In the genomic region with DNA sequence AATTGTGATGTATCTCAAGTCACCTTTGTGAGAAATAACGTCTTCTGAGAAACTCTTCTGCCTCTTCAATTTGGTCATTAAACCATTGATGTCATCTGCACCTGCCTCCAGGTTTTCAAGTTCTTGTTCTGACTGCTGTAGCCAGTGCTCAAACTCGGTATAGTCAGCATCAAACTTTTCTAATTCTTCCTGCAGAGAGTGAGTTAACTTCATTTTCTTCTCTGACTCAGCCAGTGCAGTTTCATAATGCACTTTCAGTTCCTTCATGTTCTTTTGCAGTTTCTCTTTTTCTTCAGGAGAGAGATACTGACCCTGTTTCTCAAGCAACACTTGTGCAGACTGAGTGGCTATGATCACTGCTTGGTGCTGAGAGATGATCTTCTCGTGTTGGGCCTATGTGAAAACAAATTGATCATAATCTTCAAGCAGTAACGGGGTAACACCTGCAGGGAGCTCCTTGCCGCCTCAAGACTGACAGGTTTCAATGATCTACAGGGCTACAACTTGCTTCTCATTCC, we compare ENCODE assay signal across 1 cellular context.
TF ChIP-seq lines count a peak whose summit lies in the region.

No MANE protein-coding gene starts in this region.

TF ChIP-seq in GM23338, 12 proteins besides CTCF, POLR2A, EP300 and RAD21 (continued from another document):
- TF ChIP-seq, protein P1, sequence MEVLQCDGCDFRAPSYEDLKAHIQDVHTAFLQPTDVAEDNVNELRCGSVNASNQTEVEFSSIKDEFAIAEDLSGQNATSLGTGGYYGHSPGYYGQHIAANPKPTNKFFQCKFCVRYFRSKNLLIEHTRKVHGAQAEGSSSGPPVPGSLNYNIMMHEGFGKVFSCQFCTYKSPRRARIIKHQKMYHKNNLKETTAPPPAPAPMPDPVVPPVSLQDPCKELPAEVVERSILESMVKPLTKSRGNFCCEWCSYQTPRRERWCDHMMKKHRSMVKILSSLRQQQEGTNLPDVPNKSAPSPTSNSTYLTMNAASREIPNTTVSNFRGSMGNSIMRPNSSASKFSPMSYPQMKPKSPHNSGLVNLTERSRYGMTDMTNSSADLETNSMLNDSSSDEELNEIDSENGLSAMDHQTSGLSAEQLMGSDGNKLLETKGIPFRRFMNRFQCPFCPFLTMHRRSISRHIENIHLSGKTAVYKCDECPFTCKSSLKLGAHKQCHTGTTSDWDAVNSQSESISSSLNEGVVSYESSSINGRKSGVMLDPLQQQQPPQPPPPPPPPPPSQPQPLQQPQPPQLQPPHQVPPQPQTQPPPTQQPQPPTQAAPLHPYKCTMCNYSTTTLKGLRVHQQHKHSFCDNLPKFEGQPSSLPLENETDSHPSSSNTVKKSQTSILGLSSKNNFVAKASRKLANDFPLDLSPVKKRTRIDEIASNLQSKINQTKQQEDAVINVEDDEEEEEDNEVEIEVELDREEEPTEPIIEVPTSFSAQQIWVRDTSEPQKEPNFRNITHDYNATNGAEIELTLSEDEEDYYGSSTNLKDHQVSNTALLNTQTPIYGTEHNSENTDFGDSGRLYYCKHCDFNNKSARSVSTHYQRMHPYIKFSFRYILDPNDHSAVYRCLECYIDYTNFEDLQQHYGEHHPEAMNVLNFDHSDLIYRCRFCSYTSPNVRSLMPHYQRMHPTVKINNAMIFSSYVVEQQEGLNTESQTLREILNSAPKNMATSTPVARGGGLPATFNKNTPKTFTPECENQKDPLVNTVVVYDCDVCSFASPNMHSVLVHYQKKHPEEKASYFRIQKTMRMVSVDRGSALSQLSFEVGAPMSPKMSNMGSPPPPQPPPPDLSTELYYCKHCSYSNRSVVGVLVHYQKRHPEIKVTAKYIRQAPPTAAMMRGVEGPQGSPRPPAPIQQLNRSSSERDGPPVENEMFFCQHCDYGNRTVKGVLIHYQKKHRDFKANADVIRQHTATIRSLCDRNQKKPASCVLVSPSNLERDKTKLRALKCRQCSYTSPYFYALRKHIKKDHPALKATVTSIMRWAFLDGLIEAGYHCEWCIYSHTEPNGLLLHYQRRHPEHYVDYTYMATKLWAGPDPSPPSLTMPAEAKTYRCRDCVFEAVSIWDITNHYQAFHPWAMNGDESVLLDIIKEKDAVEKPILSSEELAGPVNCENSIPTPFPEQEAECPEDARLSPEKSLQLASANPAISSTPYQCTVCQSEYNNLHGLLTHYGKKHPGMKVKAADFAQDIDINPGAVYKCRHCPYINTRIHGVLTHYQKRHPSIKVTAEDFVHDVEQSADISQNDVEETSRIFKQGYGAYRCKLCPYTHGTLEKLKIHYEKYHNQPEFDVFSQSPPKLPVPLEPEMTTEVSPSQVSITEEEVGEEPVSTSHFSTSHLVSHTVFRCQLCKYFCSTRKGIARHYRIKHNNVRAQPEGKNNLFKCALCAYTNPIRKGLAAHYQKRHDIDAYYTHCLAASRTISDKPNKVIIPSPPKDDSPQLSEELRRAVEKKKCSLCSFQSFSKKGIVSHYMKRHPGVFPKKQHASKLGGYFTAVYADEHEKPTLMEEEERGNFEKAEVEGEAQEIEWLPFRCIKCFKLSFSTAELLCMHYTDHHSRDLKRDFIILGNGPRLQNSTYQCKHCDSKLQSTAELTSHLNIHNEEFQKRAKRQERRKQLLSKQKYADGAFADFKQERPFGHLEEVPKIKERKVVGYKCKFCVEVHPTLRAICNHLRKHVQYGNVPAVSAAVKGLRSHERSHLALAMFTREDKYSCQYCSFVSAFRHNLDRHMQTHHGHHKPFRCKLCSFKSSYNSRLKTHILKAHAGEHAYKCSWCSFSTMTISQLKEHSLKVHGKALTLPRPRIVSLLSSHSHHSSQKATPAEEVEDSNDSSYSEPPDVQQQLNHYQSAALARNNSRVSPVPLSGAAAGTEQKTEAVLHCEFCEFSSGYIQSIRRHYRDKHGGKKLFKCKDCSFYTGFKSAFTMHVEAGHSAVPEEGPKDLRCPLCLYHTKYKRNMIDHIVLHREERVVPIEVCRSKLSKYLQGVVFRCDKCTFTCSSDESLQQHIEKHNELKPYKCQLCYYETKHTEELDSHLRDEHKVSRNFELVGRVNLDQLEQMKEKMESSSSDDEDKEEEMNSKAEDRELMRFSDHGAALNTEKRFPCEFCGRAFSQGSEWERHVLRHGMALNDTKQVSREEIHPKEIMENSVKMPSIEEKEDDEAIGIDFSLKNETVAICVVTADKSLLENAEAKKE (CRISPR knock-in tag; IDR thresholded peaks at IDR 0.05): no peak
- TF ChIP-seq ZNF331 (CRISPR knock-in tag; IDR thresholded peaks at IDR 0.05; ENCODE audit: low read depth) (no peak), EZH2phosphoT487 (IDR thresholded peaks at IDR 0.05; ENCODE audit: unreplicated experiment) (no peak), JUNB (IDR thresholded peaks at IDR 0.05; ENCODE audit: unreplicated experiment) (no peak), POLR2AphosphoS5 (IDR thresholded peaks at IDR 0.05; ENCODE audit: low read depth) (no peak)
